ENCODE assay signal across 8 cellular contexts in the genomic region with DNA sequence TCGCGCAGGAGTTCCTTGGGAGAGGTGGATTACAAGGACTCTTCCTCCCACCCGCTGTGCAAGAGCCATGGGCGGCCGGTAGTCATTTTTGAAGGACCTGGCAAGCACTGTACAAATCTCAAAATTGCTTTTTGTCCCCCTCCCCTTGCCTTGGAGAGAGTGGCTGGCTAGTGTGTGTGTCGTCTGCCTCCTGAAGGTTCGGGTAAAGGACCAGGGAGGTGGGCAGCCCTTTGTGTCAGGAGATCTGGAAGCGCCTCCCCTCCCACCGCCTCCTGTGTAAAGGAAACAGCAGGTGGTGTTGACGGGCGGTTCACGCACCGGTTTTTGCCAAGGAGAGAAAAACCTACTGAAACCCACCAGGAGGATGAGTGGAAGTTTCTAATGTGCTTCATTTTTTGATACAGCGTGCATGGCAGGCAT. TPM values are rescaled to one million over a fixed set of nuclear protein-coding genes. Genes with fewer than 3 reads are reported as not detected.
DNase-seq lines count a peak whose midpoint lies in the region; ATAC-seq, FAIRE-seq and TF ChIP-seq lines count a peak whose summit lies in the region.

No MANE protein-coding gene starts in this region.

- H3K36me3 ChIP-seq in MG63 (no peaks in the 10 kb centered on the region), K562 (ENCODE audit: control insufficient read depth, insufficient read depth, low read length) (peaks cover 2% of the 10 kb centered on the region; the same call in 1 of the 3 replicates)

- no peak for TF ChIP-seq RAD21 in K562 (CRISPR knock-in tag; conservative IDR thresholded peaks at IDR 0.05 in 1 of 2, IDR thresholded peaks at IDR 0.05 in 1 of 2)

- POLR2A ChIA-PET in K562 (lab: Yijun Ruan, JAX): no interaction called here

- H3K27me3 ChIP-seq in MG63 (no peaks in the 10 kb centered on the region), K562 (ENCODE audit: control insufficient read depth in 2 of 2, insufficient read depth in 2 of 2, low read length in 2 of 2) (peaks cover 2 to 4% of the 10 kb centered on the region in 2 experiments; a peak in 2 of 5 replicates), mononuclear cell (ENCODE audit: insufficient read depth, low read length) (no peaks in the 10 kb centered on the region)

- H2AFZ ChIP-seq in K562 (ENCODE audit: low read depth, low read length): peak overlapping the region; percentile 95; the same call in 1 of the 2 replicates

- H3K27ac Mint-ChIP-seq in Calu3 (ENCODE audit: unreplicated experiment): peak overlapping the region; percentile 47

- peaks cover 38% of the 10 kb centered on the region for H3K4me1 Mint-ChIP-seq in Calu3 (ENCODE audit: low read depth, unreplicated experiment)

- no peaks in the 10 kb centered on the region for H3K9me3 Mint-ChIP-seq in Calu3 (ENCODE audit: low read depth, unreplicated experiment)

- no peaks in the 10 kb centered on the region for H3K27me3 Mint-ChIP-seq in Calu3 (ENCODE audit: unreplicated experiment)

- peaks cover 10% of the 10 kb centered on the region for H4K20me1 ChIP-seq in K562 (replicated peaks; ENCODE audit: control insufficient read depth, insufficient read depth, low read length)

- ATAC-seq in K562: no peak
- no peak for ATAC-seq in HG03354 (IDR thresholded peaks at IDR 0.05; ENCODE audit: poor library complexity, severe bottlenecking, unreplicated experiment)

- peak overlapping the region; percentile 79 for H3K4me2 ChIP-seq in K562 (ENCODE audit: insufficient read depth, low read length)

- H3K4me3 ChIP-seq in MG63 (peak overlapping the region; percentile 80), K562 (peak overlapping the region; percentile 70), mononuclear cell (ENCODE audit: low read length) (peak overlapping the region; percentile 70)

- 25% methylated on average over 7 of the region's 14 CpGs for WGBS in K562 (ENCODE audit: insufficient coverage, low coverage, missing lambda C conversion rate)

- in situ Hi-C loops in K562 (cut with MboI): no loop called here

- H3K9me1 ChIP-seq in K562 (ENCODE audit: control insufficient read depth, insufficient read depth, low read length): peaks cover 2% of the 10 kb centered on the region

- H3K27ac ChIP-seq in K562 (ENCODE audit: extremely low read depth, low read depth, low read length): no peak overlapping the region

- DNase-seq in Calu3 (peak; percentile 7), MG63 (no peak), K562 (ENCODE audit: extremely low read depth in 1 of 4, low spot score in 3 of 4) (no peak), dermis blood vessel endothelial cell (no peak), mucosa of gallbladder (ENCODE audit: low spot score) (no peak), GM12892 (ENCODE audit: insufficient read length) (no peak)

- peaks cover 23% of the 10 kb centered on the region for H3K79me2 ChIP-seq in K562 (ENCODE audit: control insufficient read depth, insufficient read depth, low read length)

- peak overlapping the region; percentile 80 to 94 for H3K9ac ChIP-seq in K562 (ENCODE audit: insufficient read depth in 1 of 2, low read depth in 2 of 2, low read length in 2 of 2)

- peaks cover 28% of the 10 kb centered on the region for H3K36me3 Mint-ChIP-seq in Calu3 (ENCODE audit: insufficient read depth, unreplicated experiment)

- BruUV-seq in Calu3 (replicated peaks; lab: Mats Ljungman, UMichigan) (no TSS peak), K562 (replicated peaks; lab: Mats Ljungman, UMichigan) (no TSS peak)

- TF ChIP-seq POLR2A in K562 (conservative IDR thresholded peaks at IDR 0.05) (no peak), GM12892 (IDR thresholded peaks at IDR 0.05; ENCODE audit: low read depth, low read length) (no peak)

- intact Hi-C loops in Calu3 (cut with micrococcal nuclease; ENCODE audit: unreplicated experiment): no loop called here
- intact Hi-C loops in K562 (cut with micrococcal nuclease): loop anchor here (5.0 kb wide), 1 partner anchor 51 kb away; the partner anchor contains the start of gene PYGB

- no peak for TF ChIP-seq EP300 in K562 (IDR thresholded peaks at IDR 0.05; ENCODE audit: low read length)

- H3K9me3 ChIP-seq in MG63 (no peaks in the 10 kb centered on the region), K562 (replicated peaks; ENCODE audit: control insufficient read depth, insufficient read depth, low read depth, low read length) (no peaks in the 10 kb centered on the region), mononuclear cell (ENCODE audit: low read depth, low read length) (no peaks in the 10 kb centered on the region)

- TF ChIP-seq CTCF in Calu3 (IDR thresholded peaks at IDR 0.05; ENCODE audit: unreplicated experiment) (no peak), K562 (IDR thresholded peaks at IDR 0.05 in 2 of 3, conservative IDR thresholded peaks at IDR 0.05 in 1 of 3; ENCODE audit: insufficient read depth in 2 of 3, low read depth in 1 of 3, low read length in 3 of 3) (no peak)

- no peak for FAIRE-seq in K562 (lab: Jason Lieb, UNC)
- FAIRE-seq in GM12892 (lab: Jason Lieb, UNC): no peak

- CTCF ChIA-PET in Calu3 (lab: Charles Lee) (no interaction called here), K562 (lab: Yijun Ruan, JAX; ENCODE audit: low intra/inter-chr PET ratio) (no interaction called here)

- H3K4me1 ChIP-seq in K562 (replicated peaks in 1 of 2; ENCODE audit: control insufficient read depth in 2 of 2, insufficient read depth in 2 of 2, low read length in 2 of 2): peaks cover 7 to 22% of the 10 kb centered on the region in 2 experiments; a peak in 4 of 5 replicates
- peaks cover 25% of the 10 kb centered on the region for H3K4me1 ChIP-seq in mononuclear cell (ENCODE audit: insufficient read depth, low read length)

- peak overlapping the region; percentile 91 for H3K4me3 Mint-ChIP-seq in Calu3 (ENCODE audit: low read depth, unreplicated experiment)

TF ChIP-seq in K562, 482 proteins besides CTCF, POLR2A, EP300 and RAD21 (continues in another document):
- TF ChIP-seq ILK (tag; IDR thresholded peaks at IDR 0.05; ENCODE audit: borderline replicate concordance, low read depth) (no peak), NR4A1 (CRISPR knock-in tag; IDR thresholded peaks at IDR 0.05) (no peak), NR4A1 (tag; IDR thresholded peaks at IDR 0.05) (no peak)

RNA-seq across cellular contexts. Expression of gene ENTPD6, which starts 1.2 kb away (rescaled TPM):
- total RNA-seq in Calu3 (2022): 56.3 and 61.5 TPM in 2 replicates
- 41.4 and 59.6 TPM in 2 replicates for total RNA-seq in MG63 (2014; rRNA removed; shearing (Covaris generic); ENCODE audit: low replicate concordance)
- total RNA-seq in K562 (2011; cell fraction: chromatin; rRNA removed; ENCODE audit: low replicate concordance): 56.6 and 135 TPM in 2 replicates
- 102 and 113 TPM in 2 replicates for total RNA-seq in K562 (2011; cell fraction: nucleolus; rRNA removed)
- total RNA-seq in K562 (2011; cell fraction: nucleoplasm; rRNA removed): 81.2 and 97.1 TPM in 2 replicates
- total RNA-seq in K562 (2014; rRNA removed): 26.6 and 32.9 TPM in 2 replicates
- 12.7 and 13.8 TPM in 2 replicates for total RNA-seq in K562 (2014; rRNA removed; fragmentation: Illumina TruSeq; extraction: Trizol)
- 20.8 and 22.4 TPM in 2 replicates for total RNA-seq in K562 (2015; rRNA removed; fragmentation: Illumina TruSeq; extraction: Trizol)
- 33.0 and 35.9 TPM in 2 replicates for total RNA-seq in K562 (2021)
- polyA plus RNA-seq in K562 (2011; rRNA removed): 34.2 and 43.3 TPM in 2 replicates
- 45.3 and 53.6 TPM in 2 replicates for polyA plus RNA-seq in K562 (2011; cell fraction: cytosol; rRNA removed)
- polyA plus RNA-seq in K562 (2011; cell fraction: nucleus; rRNA removed): 192 and 227 TPM in 2 replicates
- 30.6 and 41.1 TPM in 2 replicates for polyA plus RNA-seq in K562 (2012)
- 22.1 and 29.6 TPM in 2 replicates for polyA plus RNA-seq in K562 (2014; fragmentation: Illumina TruSeq; extraction: Trizol)
- polyA plus RNA-seq in K562 (2014; fragmentation: Nextera tagmentation; extraction: Ambion mirVana): 1 to 10 TPM in 1 of 2 experiments, under 1 TPM in 1; 0.82 to 1.5 TPM
- polyA plus RNA-seq in K562 (2014; rRNA removed): 36.8 and 39.9 TPM in 2 replicates
- 20.7 and 22.9 TPM in 2 replicates for polyA minus RNA-seq in K562 (2011; rRNA and poly(A)+ RNA removed)
- 15.2 and 17.5 TPM in 2 replicates for polyA minus RNA-seq in K562 (2011; cell fraction: cytosol; rRNA and poly(A)+ RNA removed)
- 27.6 and 47.0 TPM in 2 replicates for polyA minus RNA-seq in K562 (2011; cell fraction: nucleus; rRNA and poly(A)+ RNA removed)
- total RNA-seq in mononuclear cell: 30.6 TPM
- total RNA-seq in dermis blood vessel endothelial cell: 65.8 and 70.8 TPM in 2 replicates
- 133 TPM for total RNA-seq in mucosa of gallbladder
- 19.6 TPM for polyA plus RNA-seq in GM12892 (2012; ENCODE audit: missing spikeins)

RNA-seq across cellular contexts. Expression of gene PYGB, which starts 51.2 kb away (rescaled TPM):
- total RNA-seq in Calu3 (2022) (253 and 258 TPM in 2 replicates), K562 (2014; rRNA removed) (12.4 and 13.0 TPM in 2 replicates), K562 (2014; rRNA removed; fragmentation: Illumina TruSeq; extraction: Trizol) (4.1 and 4.7 TPM in 2 replicates), K562 (2015; rRNA removed; fragmentation: Illumina TruSeq; extraction: Trizol) (9.8 and 10.8 TPM in 2 replicates), K562 (2021) (16.1 and 18.0 TPM in 2 replicates), mononuclear cell (24.8 TPM), dermis blood vessel endothelial cell (81.9 and 127 TPM in 2 replicates), mucosa of gallbladder (99.5 TPM)
- total RNA-seq in MG63 (2014; rRNA removed; shearing (Covaris generic); ENCODE audit: low replicate concordance): 49.2 and 67.8 TPM in 2 replicates
- total RNA-seq in K562 (2011; cell fraction: chromatin; rRNA removed; ENCODE audit: low replicate concordance): 15.0 and 42.9 TPM in 2 replicates
- 22.9 and 27.7 TPM in 2 replicates for total RNA-seq in K562 (2011; cell fraction: nucleolus; rRNA removed)
- 11.8 and 15.2 TPM in 2 replicates for total RNA-seq in K562 (2011; cell fraction: nucleoplasm; rRNA removed)
- polyA plus RNA-seq in K562 (2011; rRNA removed) (7.3 and 8.2 TPM in 2 replicates), K562 (2014; fragmentation: Illumina TruSeq; extraction: Trizol) (10.2 and 11.3 TPM in 2 replicates), K562 (2014; fragmentation: Nextera tagmentation; extraction: Ambion mirVana) (under 1 TPM; 0.34 to 0.46 TPM), K562 (2014; rRNA removed) (12.3 and 16.0 TPM in 2 replicates)
- polyA plus RNA-seq in K562 (2011; cell fraction: cytosol; rRNA removed): 8.5 and 12.3 TPM in 2 replicates
- polyA plus RNA-seq in K562 (2011; cell fraction: nucleus; rRNA removed): 42.5 and 55.1 TPM in 2 replicates
- polyA plus RNA-seq in K562 (2012): 12.7 and 36.7 TPM in 2 replicates
- polyA minus RNA-seq in K562 (2011; rRNA and poly(A)+ RNA removed): 5.7 and 8.6 TPM in 2 replicates
- polyA minus RNA-seq in K562 (2011; cell fraction: cytosol; rRNA and poly(A)+ RNA removed): 8.7 and 9.1 TPM in 2 replicates
- polyA minus RNA-seq in K562 (2011; cell fraction: nucleus; rRNA and poly(A)+ RNA removed): 11.4 and 14.6 TPM in 2 replicates
- polyA plus RNA-seq in GM12892 (2012; ENCODE audit: missing spikeins): 9.1 TPM
